8 cellular contexts compared by ENCODE assay signal in the genomic region with DNA sequence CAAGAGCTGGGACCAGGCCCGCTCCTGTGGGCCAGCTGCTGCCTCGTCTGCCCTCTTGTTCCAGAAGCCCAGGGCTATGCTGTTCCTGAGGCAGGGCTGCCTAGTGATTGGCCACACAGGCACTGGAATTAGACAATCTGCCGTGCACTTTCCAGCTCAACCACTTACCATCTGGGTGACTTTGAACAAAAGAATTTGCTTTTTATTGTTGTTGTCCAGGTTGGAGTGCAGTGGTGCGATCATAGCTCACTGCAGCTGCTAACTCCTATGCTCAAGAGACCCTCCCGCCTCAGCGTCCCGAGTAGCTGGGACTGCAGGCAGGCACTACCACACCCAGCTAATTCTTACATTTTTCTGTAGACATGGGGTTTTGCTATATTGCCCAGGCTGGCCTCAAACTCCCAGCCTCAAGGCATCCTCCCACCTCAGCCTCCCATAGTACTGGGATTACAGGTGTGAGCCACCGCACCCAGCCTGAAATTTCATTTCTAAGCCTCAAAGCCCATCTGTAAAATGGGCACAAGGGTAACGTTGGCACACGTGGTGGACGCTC. TPM values are rescaled to one million over a fixed set of nuclear protein-coding genes. Genes with fewer than 3 reads are reported as not detected.
DNase-seq lines count a peak whose midpoint lies in the region; ATAC-seq and TF ChIP-seq lines count a peak whose summit lies in the region.

No MANE protein-coding gene starts in this region.

- intact Hi-C loops in dendritic cell treated with granulocyte-macrophage colony-stimulating factor and Interleukin-4, amounts not matched to agents 40 ng/mL and 50 ng/mL, for 4 days (cut with micrococcal nuclease) = loop anchor here (5.0 kb wide), 3 partner anchors 34 to 54 kb away; no protein-coding TSS in a partner anchor

- no peak for TF ChIP-seq CTCF in progenitor cell of endocrine pancreas (IDR thresholded peaks at IDR 0.05; ENCODE audit: unreplicated experiment)

- no peaks in the 10 kb centered on the region for H3K9me3 Mint-ChIP-seq in dendritic cell treated with granulocyte-macrophage colony-stimulating factor and Interleukin-4, amounts not matched to agents 40 ng/mL and 50 ng/mL, for 4 days
- no peaks in the 10 kb centered on the region for H3K9me3 Mint-ChIP-seq in progenitor cell of endocrine pancreas (ENCODE audit: low read depth)

- peaks cover 65% of the 10 kb centered on the region for H3K4me1 Mint-ChIP-seq in dendritic cell treated with granulocyte-macrophage colony-stimulating factor and Interleukin-4, amounts not matched to agents 40 ng/mL and 50 ng/mL, for 4 days (ENCODE audit: low read depth)
- peaks cover 15% of the 10 kb centered on the region for H3K4me1 Mint-ChIP-seq in progenitor cell of endocrine pancreas (ENCODE audit: low read depth)

- ATAC-seq in HG03521 (IDR thresholded peaks at IDR 0.05; ENCODE audit: unreplicated experiment) (no peak), HG02759 (IDR thresholded peaks at IDR 0.05; ENCODE audit: unreplicated experiment) (no peak)

- H3K27me3 Mint-ChIP-seq in dendritic cell treated with granulocyte-macrophage colony-stimulating factor and Interleukin-4, amounts not matched to agents 40 ng/mL and 50 ng/mL, for 4 days = no peaks in the 10 kb centered on the region
- peaks cover 11% of the 10 kb centered on the region for H3K27me3 Mint-ChIP-seq in progenitor cell of endocrine pancreas

- DNase-seq in NCI-H1417 (lab: John Stamatoyannopoulos, UW) (peak in 2 of 3 experiments; percentile 25 to 58), NCI-H1417 treated with DMSO at 0.1 percent for 48 hours (lab: John Stamatoyannopoulos, UW) (no peak), NCI-H510A (lab: John Stamatoyannopoulos, UW) (peak; percentile 57), progenitor cell of endocrine pancreas (ENCODE audit: low spot score, unreplicated experiment) (no peak), occipital lobe (lab: John Stamatoyannopoulos, UW) (no peak)

- H3K4me3 Mint-ChIP-seq in dendritic cell treated with granulocyte-macrophage colony-stimulating factor and Interleukin-4, amounts not matched to agents 40 ng/mL and 50 ng/mL, for 4 days = no peak overlapping the region
- H3K4me3 Mint-ChIP-seq in progenitor cell of endocrine pancreas (ENCODE audit: low read depth) = peak overlapping the region; percentile 88

- peak overlapping the region; percentile 90 for H3K27ac Mint-ChIP-seq in dendritic cell treated with granulocyte-macrophage colony-stimulating factor and Interleukin-4, amounts not matched to agents 40 ng/mL and 50 ng/mL, for 4 days
- H3K27ac Mint-ChIP-seq in progenitor cell of endocrine pancreas = peak overlapping the region; percentile 94

- H3K36me3 Mint-ChIP-seq in dendritic cell treated with granulocyte-macrophage colony-stimulating factor and Interleukin-4, amounts not matched to agents 40 ng/mL and 50 ng/mL, for 4 days (ENCODE audit: low read depth) = peaks cover 23% of the 10 kb centered on the region
- no peaks in the 10 kb centered on the region for H3K36me3 Mint-ChIP-seq in progenitor cell of endocrine pancreas (ENCODE audit: insufficient read depth)

RNA-seq across cellular contexts. Expression of gene NEK6, which starts 1.2 kb away (rescaled TPM):
- total RNA-seq in progenitor cell of endocrine pancreas (23.9 and 24.4 TPM in 2 replicates), occipital lobe (26.2 TPM)

Comparison
In these comparisons a context has a peak if more than half of its experiments do, and no peak if none do; other contexts are left out.
1. DNase-seq: peak in NCI-H1417 (2 of 3) and NCI-H510A (single experiment); none in NCI-H1417 treated with DMSO at 0.1 percent for 48 hours (single experiment), progenitor cell of endocrine pancreas (single experiment) and occipital lobe (single experiment).